15 cellular contexts compared by ENCODE assay signal in the genomic region with DNA sequence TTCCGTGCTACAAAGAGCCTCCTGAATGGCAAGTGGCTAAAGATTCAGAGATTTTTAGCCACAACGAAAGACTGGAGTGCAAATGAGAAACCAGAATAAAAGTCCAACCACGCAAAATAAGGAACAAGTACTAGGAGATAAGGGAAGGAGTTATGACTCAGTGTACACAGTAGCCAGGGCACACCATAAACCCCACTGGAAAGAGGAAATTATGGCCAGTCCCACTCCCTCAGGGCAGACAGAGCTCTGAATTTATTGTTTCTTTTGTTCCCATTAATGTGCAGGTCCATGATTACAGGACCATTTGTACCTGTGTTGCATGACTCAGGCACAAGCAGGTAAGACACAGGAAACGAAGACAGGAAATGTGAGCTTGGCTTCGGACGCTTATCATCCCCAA.
A peak's percentile ranks its signal among the peaks of the same experiment; 100 is the strongest.
DNase-seq lines count a peak whose midpoint lies in the region; ATAC-seq, FAIRE-seq and TF ChIP-seq lines count a peak whose summit lies in the region.
"Had no signal": no experiment of that assay in that cellular context is flagged by ENCODE, and none has a peak within 500 bp of the region (broad histone marks: within the 10 kb centered on the region; RNA-seq: fewer than 3 reads in every experiment).

No MANE protein-coding gene starts in this region.

- peaks cover 8% of the 10 kb centered on the region for H3K27me3 Mint-ChIP-seq in dendritic cell treated with granulocyte-macrophage colony-stimulating factor and Interleukin-4, amounts not matched to agents 40 ng/mL and 50 ng/mL, for 4 days

- 53% methylated on average over 6 of the region's 6 CpGs for WGBS in smooth muscle cell (ENCODE audit: low lambda C conversion rate)

- H4K20me1 ChIP-seq in smooth muscle cell (ENCODE audit: low read depth) = no peaks in the 10 kb centered on the region
- H4K20me1 ChIP-seq in osteoblast (ENCODE audit: insufficient read depth, low read length) = no peaks in the 10 kb centered on the region

- peaks cover 10% of the 10 kb centered on the region for H3K9me3 Mint-ChIP-seq in dendritic cell treated with granulocyte-macrophage colony-stimulating factor and Interleukin-4, amounts not matched to agents 40 ng/mL and 50 ng/mL, for 4 days

- peaks cover 26% of the 10 kb centered on the region for H3K4me1 Mint-ChIP-seq in dendritic cell treated with granulocyte-macrophage colony-stimulating factor and Interleukin-4, amounts not matched to agents 40 ng/mL and 50 ng/mL, for 4 days (ENCODE audit: low read depth)
- H3K4me1 Mint-ChIP-seq: CD4-positive, alpha-beta memory T cell; memory B cell had no signal

- peaks cover 8% of the 10 kb centered on the region for H3F3A ChIP-seq in smooth muscle cell (ENCODE audit: low read depth)

- no peak overlapping the region for H3K4me3 Mint-ChIP-seq in dendritic cell treated with granulocyte-macrophage colony-stimulating factor and Interleukin-4, amounts not matched to agents 40 ng/mL and 50 ng/mL, for 4 days
- H3K4me3 Mint-ChIP-seq: CD4-positive, alpha-beta memory T cell; memory B cell had no signal

- H2AFZ ChIP-seq in smooth muscle cell (ENCODE audit: low read depth) (peak overlapping the region; percentile 22), osteoblast (ENCODE audit: low read length) (no peak overlapping the region)

- in situ Hi-C loops in GM13976 (cut with MboI; ENCODE audit: low sequenced_read_pairs, unreplicated experiment) = no loop called here

- no peak overlapping the region for H3K9ac ChIP-seq in smooth muscle cell (ENCODE audit: low read depth)

- H3K9me3 ChIP-seq in right atrium auricular region (no peaks in the 10 kb centered on the region), smooth muscle cell (replicated peaks; ENCODE audit: low read depth) (no peaks in the 10 kb centered on the region), osteoblast (ENCODE audit: low read depth, low read length) (no peaks in the 10 kb centered on the region)

- no peak for TF ChIP-seq CTCF in right atrium auricular region (IDR thresholded peaks at IDR 0.05)
- TF ChIP-seq CTCF in smooth muscle cell (IDR thresholded peaks at IDR 0.05; ENCODE audit: borderline replicate concordance, insufficient read depth, poor library complexity, severe bottlenecking) = no peak
- no peak for TF ChIP-seq CTCF in GM13976 (IDR thresholded peaks at IDR 0.05; ENCODE audit: borderline replicate concordance, control extremely low read depth, extremely low read depth, insufficient read depth, missing control alignments)
- TF ChIP-seq CTCF in osteoblast (IDR thresholded peaks at IDR 0.05; ENCODE audit: extremely low read depth, low read depth, low read length) = no peak

- H3K4me3 ChIP-seq in right atrium auricular region = no peak overlapping the region
- H3K4me3 ChIP-seq in smooth muscle cell = no peak overlapping the region
- no peak overlapping the region for H3K4me3 ChIP-seq in osteoblast (ENCODE audit: insufficient read depth, low read length)

- H3K27ac ChIP-seq in right atrium auricular region (no peak overlapping the region), smooth muscle cell (ENCODE audit: low read depth) (peak overlapping the region; percentile 81), osteoblast (ENCODE audit: low read depth, low read length) (no peak overlapping the region)

- no peaks in the 10 kb centered on the region for H3K36me3 ChIP-seq in right atrium auricular region
- H3K36me3 ChIP-seq in smooth muscle cell (ENCODE audit: low read depth) = no peaks in the 10 kb centered on the region
- H3K36me3 ChIP-seq in osteoblast (ENCODE audit: insufficient read depth, low read length) = no peaks in the 10 kb centered on the region

- H3K4me1 ChIP-seq in right atrium auricular region (no peaks in the 10 kb centered on the region), smooth muscle cell (ENCODE audit: low read depth) (peaks cover 3% of the 10 kb centered on the region), osteoblast (ENCODE audit: insufficient read depth, low read length) (no peaks in the 10 kb centered on the region)

- no peak for FAIRE-seq in GM12891 (lab: Jason Lieb, UNC)

- no peaks in the 10 kb centered on the region for H3K27me3 ChIP-seq in right atrium auricular region
- no peaks in the 10 kb centered on the region for H3K27me3 ChIP-seq in smooth muscle cell (ENCODE audit: low read depth)
- peaks cover 2% of the 10 kb centered on the region for H3K27me3 ChIP-seq in osteoblast (ENCODE audit: insufficient read depth, low read length)

- peak; percentile 51 for ATAC-seq in Right ventricle myocardium superior (ENCODE audit: poor library complexity)

- H3K79me2 ChIP-seq in smooth muscle cell (ENCODE audit: low read depth) (no peaks in the 10 kb centered on the region), osteoblast (ENCODE audit: insufficient read depth, low read length) (no peaks in the 10 kb centered on the region)

- H3K27ac Mint-ChIP-seq in dendritic cell treated with granulocyte-macrophage colony-stimulating factor and Interleukin-4, amounts not matched to agents 40 ng/mL and 50 ng/mL, for 4 days = peak overlapping the region; percentile 80
- H3K27ac Mint-ChIP-seq: memory B cell had no signal

- DNase-seq in Right ventricle myocardium superior = no peak
- no peak for DNase-seq in right atrium auricular region (ENCODE audit: low spot score)
- peak; percentile 80 for DNase-seq in OCI-M1 (lab: John Stamatoyannopoulos, UW)
- no peak for DNase-seq in smooth muscle cell (lab: John Stamatoyannopoulos, UW; ENCODE audit: unreplicated experiment)
- no peak for DNase-seq in GM13976 (ENCODE audit: low spot score)
- DNase-seq in osteoblast (ENCODE audit: insufficient read length, low spot score, missing footprints) = no peak
- DNase-seq in GM12891 (ENCODE audit: insufficient read length, low spot score) = no peak
- DNase-seq: activated CD4-positive, CD25-positive, alpha-beta regulatory T cell treated with anti-CD3 and anti-CD28 coated beads, Interleukin-2, amount 50 U/mL, for 72 hours; activated gamma-delta T cell treated with Interleukin-2 at 50 U/mL for 16 hours; CD4-positive, alpha-beta memory T cell; foreskin melanocyte; NCI-H187 treated with DMSO at 0.1 percent for 48 hours; NCI-H510A had no signal

- TF ChIP-seq POLR2A in GM12891 (IDR thresholded peaks at IDR 0.05; ENCODE audit: low read depth, low read length) = no peak

- intact Hi-C loops in Right ventricle myocardium superior (cut with DNase I) = no loop called here
- intact Hi-C loops in dendritic cell treated with granulocyte-macrophage colony-stimulating factor and Interleukin-4, amounts not matched to agents 40 ng/mL and 50 ng/mL, for 4 days (cut with micrococcal nuclease) = loop anchor here (10.0 kb wide), 1 partner anchor 52 kb away; no protein-coding TSS in a partner anchor

- no peaks in the 10 kb centered on the region for H3K36me3 Mint-ChIP-seq in dendritic cell treated with granulocyte-macrophage colony-stimulating factor and Interleukin-4, amounts not matched to agents 40 ng/mL and 50 ng/mL, for 4 days (ENCODE audit: low read depth)
- H3K36me3 Mint-ChIP-seq: CD4-positive, alpha-beta memory T cell had no signal

- H3K4me2 ChIP-seq in smooth muscle cell (peak overlapping the region; percentile 3), osteoblast (ENCODE audit: insufficient read depth, low read length) (no peak overlapping the region)

TF ChIP-seq in GM12891, 5 proteins besides CTCF, POLR2A, EP300 and RAD21:
- TF ChIP-seq PAX5 (IDR thresholded peaks at IDR 0.05; ENCODE audit: insufficient read depth, low read length, severe bottlenecking) = no peak
- TF ChIP-seq TAF1 (IDR thresholded peaks at IDR 0.05; ENCODE audit: low read depth, low read length) = no peak
- TF ChIP-seq POU2F2 (IDR thresholded peaks at IDR 0.05; ENCODE audit: low read depth, low read length) = no peak
- no peak for TF ChIP-seq POLR2AphosphoS5 (IDR thresholded peaks at IDR 0.05; ENCODE audit: low read depth, low read length)
- TF ChIP-seq SPI1 (IDR thresholded peaks at IDR 0.05; ENCODE audit: low read depth, low read length) = no peak
